13 cellular contexts compared by ENCODE assay signal in genomic region chr14:104450811-104451401, GRCh38.
"Had no signal": no experiment of that assay in that cellular context is flagged by ENCODE, and none has a peak within 500 bp of the region (broad histone marks: within the 10 kb centered on the region; RNA-seq: fewer than 3 reads in every experiment).

No MANE protein-coding gene starts in this region.

- FAIRE-seq: endometrium had no signal

- H3K27ac ChIP-seq: body of pancreas, ovary, transverse colon had no signal

- H3K4me1 Mint-ChIP-seq: immature natural killer cell; stimulated activated effector memory CD8-positive, alpha-beta T cell treated with anti-CD3 and anti-CD28 coated beads, Interleukin-12 subunit alpha, Interleukin-12 subunit beta, amount 100 ng/mL, for 72 hours had no signal

- H3K36me3 Mint-ChIP-seq: stimulated activated effector memory CD8-positive, alpha-beta T cell treated with anti-CD3 and anti-CD28 coated beads, Interleukin-12 subunit alpha, Interleukin-12 subunit beta, amount 100 ng/mL, for 72 hours had no signal

- H3K27me3 ChIP-seq: body of pancreas, ovary had no signal

- DNase-seq: activated CD8-positive, alpha-beta T cell treated with anti-CD3 and anti-CD28 coated beads for 36 hours; activated T-cell treated with anti-CD3 and anti-CD28 coated beads for 4 hours; amniotic stem cell; glutamatergic neuron; immature natural killer cell; mesenchymal stem cell; transverse colon had no signal

- H3K4me1 ChIP-seq: body of pancreas, transverse colon had no signal

- H3K36me3 ChIP-seq: ovary, transverse colon had no signal

- H3K9me3 ChIP-seq: ovary had no signal

- H3K4me3 Mint-ChIP-seq: activated CD8-positive, alpha-beta T cell treated with anti-CD3 and anti-CD28 coated beads for 36 hours; immature natural killer cell; stimulated activated effector memory CD8-positive, alpha-beta T cell treated with anti-CD3 and anti-CD28 coated beads, Interleukin-12 subunit alpha, Interleukin-12 subunit beta, amount 100 ng/mL, for 72 hours had no signal

- H3K27ac Mint-ChIP-seq: activated CD8-positive, alpha-beta T cell treated with anti-CD3 and anti-CD28 coated beads for 36 hours; activated naive CD4-positive, alpha-beta T cell treated with anti-CD3 and anti-CD28 coated beads, Interleukin-2, amount 50 U/mL, for 72 hours; immature natural killer cell; stimulated activated effector memory CD8-positive, alpha-beta T cell treated with anti-CD3 and anti-CD28 coated beads, Interleukin-12 subunit alpha, Interleukin-12 subunit beta, amount 100 ng/mL, for 72 hours had no signal

- H3K4me3 ChIP-seq: body of pancreas, ovary, transverse colon had no signal

- ATAC-seq: activated CD8-positive, alpha-beta T cell treated with anti-CD3 and anti-CD28 coated beads for 36 hours; activated naive CD4-positive, alpha-beta T cell treated with anti-CD3 and anti-CD28 coated beads, Interleukin-2, amount 50 U/mL, for 72 hours; body of pancreas; esophagus mucosa; stimulated activated effector memory CD8-positive, alpha-beta T cell treated with anti-CD3 and anti-CD28 coated beads, Interleukin-12 subunit alpha, Interleukin-12 subunit beta, amount 100 ng/mL, for 72 hours had no signal
